ENCODE assay signal across 9 cellular contexts in the genomic region with DNA sequence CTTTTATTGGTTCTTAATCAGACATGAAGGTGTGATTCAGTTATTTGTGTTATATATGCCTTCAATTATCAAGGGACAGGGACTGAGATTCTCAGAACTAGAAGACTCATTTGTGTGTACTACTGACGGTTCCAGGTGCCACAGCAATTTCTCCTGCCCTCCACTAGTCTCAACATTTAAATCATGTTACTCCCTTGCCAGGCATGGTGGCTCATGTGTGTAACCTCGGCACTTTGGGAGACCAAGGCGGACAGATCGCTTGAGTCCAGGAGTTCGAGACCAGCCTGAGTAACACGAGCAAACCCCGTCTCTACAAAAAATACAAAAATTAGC. TPM values are rescaled to one million over a fixed set of nuclear protein-coding genes. Genes with fewer than 3 reads are reported as not detected.
DNase-seq lines count a peak whose midpoint lies in the region; ATAC-seq and TF ChIP-seq lines count a peak whose summit lies in the region.
"Had no signal": no experiment of that assay in that cellular context is flagged by ENCODE, and none has a peak within 500 bp of the region (broad histone marks: within the 10 kb centered on the region; RNA-seq: fewer than 3 reads in every experiment).

No MANE protein-coding gene starts in this region.

- CTCF ChIA-PET in activated naive CD4-positive, alpha-beta T cell treated with anti-CD3 and anti-CD28 coated beads, Interleukin-2, amount 10 ng/mL, durations not matched to agents 7 days and 5 days (lab: Charles Lee): interaction anchor here (6.6 kb wide), 1 partner anchor 142 kb away, joined by 173 read pairs; no protein-coding TSS in a partner anchor
- CTCF ChIA-PET in HEK293T (lab: Yijun Ruan, JAX): no interaction called here

- DNase-seq in activated naive CD4-positive, alpha-beta T cell treated with anti-CD3 and anti-CD28 coated beads, Interleukin-2, amount 10 ng/mL, durations not matched to agents 7 days and 5 days: peak; percentile 24
- DNase-seq in activated naive CD4-positive, alpha-beta T cell (lab: John Stamatoyannopoulos, UW): no peak
- DNase-seq in activated naive CD8-positive, alpha-beta T cell treated with anti-CD3 and anti-CD28 coated beads for 36 hours: no peak
- DNase-seq in left lung (no peak), tibial nerve (ENCODE audit: low spot score in 2 of 2) (no peak), HEK293T (ENCODE audit: extremely low spot score) (no peak)

- 90 to 91% methylated on average over 7 of the region's 7 CpGs for WGBS in tibial nerve, 2 donors

- peak overlapping the region; percentile 95 for H3K27ac Mint-ChIP-seq in activated naive CD4-positive, alpha-beta T cell treated with anti-CD3 and anti-CD28 coated beads, Interleukin-2, amount 10 ng/mL, durations not matched to agents 7 days and 5 days
- H3K27ac Mint-ChIP-seq in activated naive CD8-positive, alpha-beta T cell treated with anti-CD3 and anti-CD28 coated beads for 36 hours: peak overlapping the region; percentile 100

- peaks cover 17 to 51% of the 10 kb centered on the region in 2 donors for H3K4me1 ChIP-seq in left lung
- peaks cover 0 to 32% (median 20%) of the 10 kb centered on the region in 4 donors for H3K4me1 ChIP-seq in tibial nerve

- POLR2A ChIA-PET in HEK293T (lab: Yijun Ruan, JAX): no interaction called here

- no peak for ATAC-seq in left lung
- no peak for ATAC-seq in GM19324 (IDR thresholded peaks at IDR 0.05; ENCODE audit: low FRiP score, unreplicated experiment)
- no peak for ATAC-seq in GM18868 (IDR thresholded peaks at IDR 0.05; ENCODE audit: unreplicated experiment)

- H3K27ac ChIP-seq in left lung: peak overlapping the region; percentile 83 to 95
- peak overlapping the region in 3 of 4 donors; percentile 83 to 94 (median 90) for H3K27ac ChIP-seq in tibial nerve

- H3K9me3 ChIP-seq in left lung (no peaks in the 10 kb centered on the region), tibial nerve (no peaks in the 10 kb centered on the region)

- TF ChIP-seq CTCF in left lung (IDR thresholded peaks at IDR 0.05): no peak
- TF ChIP-seq CTCF in tibial nerve (IDR thresholded peaks at IDR 0.05): no peak

- no peaks in the 10 kb centered on the region for H3K9me3 Mint-ChIP-seq in activated naive CD4-positive, alpha-beta T cell treated with anti-CD3 and anti-CD28 coated beads, Interleukin-2, amount 10 ng/mL, durations not matched to agents 7 days and 5 days
- H3K9me3 Mint-ChIP-seq in activated naive CD8-positive, alpha-beta T cell treated with anti-CD3 and anti-CD28 coated beads for 36 hours: no peaks in the 10 kb centered on the region

- TF ChIP-seq POLR2A in tibial nerve (IDR thresholded peaks at IDR 0.05): no peak

- H3K36me3 ChIP-seq in left lung (peaks cover 6 to 15% of the 10 kb centered on the region in 2 donors), tibial nerve (peaks cover 0 to 18% (median 0%) of the 10 kb centered on the region in 3 donors)

- peaks cover 30% of the 10 kb centered on the region for H3K36me3 Mint-ChIP-seq in activated naive CD4-positive, alpha-beta T cell treated with anti-CD3 and anti-CD28 coated beads, Interleukin-2, amount 10 ng/mL, durations not matched to agents 7 days and 5 days
- peaks cover 41% of the 10 kb centered on the region for H3K36me3 Mint-ChIP-seq in activated naive CD8-positive, alpha-beta T cell treated with anti-CD3 and anti-CD28 coated beads for 36 hours

- H3K4me3 ChIP-seq in left lung (peak overlapping the region in 1 of 2 donors; percentile 99), tibial nerve (peak overlapping the region in 2 of 4 donors; percentile 63 to 84)

- intact Hi-C loops in left lung (cut with DNase I): no loop called here

- no peaks in the 10 kb centered on the region for H3K27me3 ChIP-seq in left lung
- no peaks in the 10 kb centered on the region for H3K27me3 ChIP-seq in tibial nerve

- peak overlapping the region; percentile 82 for H3K4me3 Mint-ChIP-seq in activated naive CD4-positive, alpha-beta T cell treated with anti-CD3 and anti-CD28 coated beads, Interleukin-2, amount 10 ng/mL, durations not matched to agents 7 days and 5 days
- peak overlapping the region; percentile 98 for H3K4me3 Mint-ChIP-seq in activated naive CD8-positive, alpha-beta T cell treated with anti-CD3 and anti-CD28 coated beads for 36 hours

- H3K4me1 Mint-ChIP-seq in activated naive CD4-positive, alpha-beta T cell treated with anti-CD3 and anti-CD28 coated beads, Interleukin-2, amount 10 ng/mL, durations not matched to agents 7 days and 5 days: peaks cover 64% of the 10 kb centered on the region
- peaks cover 42% of the 10 kb centered on the region for H3K4me1 Mint-ChIP-seq in activated naive CD8-positive, alpha-beta T cell treated with anti-CD3 and anti-CD28 coated beads for 36 hours

- TF ChIP-seq EP300 in tibial nerve (IDR thresholded peaks at IDR 0.05): no peak

- H3K27me3 Mint-ChIP-seq in activated naive CD4-positive, alpha-beta T cell treated with anti-CD3 and anti-CD28 coated beads, Interleukin-2, amount 10 ng/mL, durations not matched to agents 7 days and 5 days: peaks cover 17% of the 10 kb centered on the region
- no peaks in the 10 kb centered on the region for H3K27me3 Mint-ChIP-seq in activated naive CD8-positive, alpha-beta T cell treated with anti-CD3 and anti-CD28 coated beads for 36 hours

TF ChIP-seq in HEK293T, 16 proteins besides CTCF, POLR2A, EP300 and RAD21:
- no peak for TF ChIP-seq LEF1 (IDR thresholded peaks at IDR 0.05; ENCODE audit: borderline replicate concordance)
- no peak for TF ChIP-seq L3MBTL2 (conservative IDR thresholded peaks at IDR 0.05)
- TF ChIP-seq CTBP1 (IDR thresholded peaks at IDR 0.05; ENCODE audit: borderline replicate concordance): no peak
- TF ChIP-seq FOXM1 (IDR thresholded peaks at IDR 0.05; ENCODE audit: borderline replicate concordance): no peak
- TF ChIP-seq FOXK2 (IDR thresholded peaks at IDR 0.05): no peak
- no peak for TF ChIP-seq SP1 (IDR thresholded peaks at IDR 0.05)
- no peak for TF ChIP-seq PKNOX1 (IDR thresholded peaks at IDR 0.05)
- TF ChIP-seq ELF4 (IDR thresholded peaks at IDR 0.05): no peak
- TF ChIP-seq ZNF384 (IDR thresholded peaks at IDR 0.05): no peak
- no peak for TF ChIP-seq SUZ12 (IDR thresholded peaks at IDR 0.05)
- TF ChIP-seq ARNT (IDR thresholded peaks at IDR 0.05): no peak
- TF ChIP-seq TARDBP (IDR thresholded peaks at IDR 0.05): no peak
- TF ChIP-seq BHLHE40 (IDR thresholded peaks at IDR 0.05; ENCODE audit: borderline replicate concordance): no peak
- no peak for TF ChIP-seq FOXA1 (IDR thresholded peaks at IDR 0.05)
- TF ChIP-seq NFRKB (IDR thresholded peaks at IDR 0.05): no peak
- no peak for TF ChIP-seq HDGF (IDR thresholded peaks at IDR 0.05; ENCODE audit: borderline replicate concordance)

RNA-seq across cellular contexts. Expression of gene CNDP2, which starts 1.1 kb away (rescaled TPM):
- total RNA-seq in activated naive CD8-positive, alpha-beta T cell treated with anti-CD3 and anti-CD28 coated beads for 36 hours: 100 to 1,000 TPM; 201 to 207 TPM
- total RNA-seq in left lung (100 to 1,000 TPM; 242 to 301 TPM), tibial nerve (10 to 100 TPM; 71.8 to 87.8 (median 81.5) TPM)

RNA-seq across cellular contexts. Expression of gene CNDP1, which starts 37.0 kb away (rescaled TPM):
- total RNA-seq in activated naive CD8-positive, alpha-beta T cell treated with anti-CD3 and anti-CD28 coated beads for 36 hours: not detected
- total RNA-seq in left lung (not detected), tibial nerve (1 to 10 TPM in 1 of 4 donors, under 1 TPM in 1, not detected in 2; 0.22 to 1.0 TPM)
- total RNA-seq: RPMI7951 had no signal

RNA-seq across cellular contexts. Expression of gene DIPK1C, which starts 40.2 kb away (rescaled TPM):
- total RNA-seq in activated naive CD8-positive, alpha-beta T cell treated with anti-CD3 and anti-CD28 coated beads for 36 hours: not detected
- total RNA-seq in left lung (not detected), tibial nerve (1 to 10 TPM in 1 of 4 donors, under 1 TPM in 2, not detected in 1; 0.20 to 1.5 (median 0.44) TPM)
- total RNA-seq: RPMI7951 had no signal
